17 cellular contexts compared by ENCODE assay signal in the genomic region with DNA sequence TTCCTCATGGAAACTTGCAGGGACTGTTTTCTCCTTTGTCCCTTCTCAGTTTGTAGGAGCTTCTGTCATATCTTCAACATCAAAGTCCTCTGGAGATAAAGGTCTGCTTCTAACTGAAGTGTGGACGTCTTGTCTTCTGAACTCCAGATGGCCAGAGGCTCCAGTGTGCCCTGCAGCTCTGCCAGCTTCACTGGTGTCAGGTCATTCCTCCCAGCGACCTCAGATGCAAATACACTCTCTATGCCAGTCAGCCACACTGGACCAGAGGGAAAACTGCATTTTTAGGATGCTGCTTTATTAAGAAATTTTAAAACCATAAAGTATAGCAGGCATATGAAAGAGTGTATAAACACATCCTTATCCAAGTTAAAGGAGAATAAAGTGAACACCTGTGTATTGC.
DNase-seq lines count a peak whose midpoint lies in the region; ATAC-seq and TF ChIP-seq lines count a peak whose summit lies in the region.
"Had no signal": no experiment of that assay in that cellular context is flagged by ENCODE, and none has a peak within 500 bp of the region (broad histone marks: within the 10 kb centered on the region; RNA-seq: fewer than 3 reads in every experiment).

No MANE protein-coding gene starts in this region.

- H3K27ac ChIP-seq in DOHH2 (ENCODE audit: low read depth, low read length) (no peak overlapping the region), MM.1S (ENCODE audit: low read length) (peak overlapping the region; percentile 60), Karpas-422 (ENCODE audit: low read length) (no peak overlapping the region)

- DNase-seq in NCI-H526 (lab: John Stamatoyannopoulos, UW) = peak; percentile 91 to 95
- DNase-seq in NCI-H526 treated with DMSO at 0.1 percent for 48 hours (lab: John Stamatoyannopoulos, UW) = no peak
- peak; percentile 37 for DNase-seq in MM.1S
- DNase-seq in activated T-cell treated with anti-CD3 and anti-CD28 coated beads for 4 hours = no peak
- no peak for DNase-seq in Karpas-422
- DNase-seq: 8988T; C1 segment of cervical spinal cord; Calu3; CD4-positive, alpha-beta memory T cell; COR-L47; DMS53; DMS79 treated with DMSO at 0.1 percent for 48 hours; H9 had no signal

- H3K9ac ChIP-seq in MM.1S (ENCODE audit: low read length) (peak overlapping the region; percentile 5; the same call in 1 of the 2 replicates), Karpas-422 (ENCODE audit: low read length) (no peak overlapping the region)

- H2AFZ ChIP-seq in MM.1S (ENCODE audit: low read length) (peak overlapping the region; percentile 4), Karpas-422 (ENCODE audit: low read length) (no peak overlapping the region)
- H2AFZ ChIP-seq: GM23338 had no signal

- no peaks in the 10 kb centered on the region for H3F3A ChIP-seq in DOHH2 (ENCODE audit: control insufficient read depth, insufficient read depth)
- peaks cover 12% of the 10 kb centered on the region for H3F3A ChIP-seq in MM.1S (ENCODE audit: insufficient read depth, low read length)

- H3K9me2 ChIP-seq in DOHH2 (replicated peaks; ENCODE audit: control insufficient read depth, low read length) = no peaks in the 10 kb centered on the region
- H3K9me2 ChIP-seq in MM.1S (replicated peaks; ENCODE audit: insufficient read depth, low read length) = no peaks in the 10 kb centered on the region
- no peaks in the 10 kb centered on the region for H3K9me2 ChIP-seq in Karpas-422 (replicated peaks; ENCODE audit: insufficient read depth, low read length)

- H4K20me1 ChIP-seq in DOHH2 (ENCODE audit: control insufficient read depth, insufficient read depth, low read depth, low read length) (no peaks in the 10 kb centered on the region), MM.1S (ENCODE audit: insufficient read depth, low read length) (no peaks in the 10 kb centered on the region), Karpas-422 (ENCODE audit: insufficient read depth, low read depth, low read length) (no peaks in the 10 kb centered on the region)

- H3K4me3 ChIP-seq in DOHH2 (ENCODE audit: low read length) = no peak overlapping the region
- H3K4me3 ChIP-seq in MM.1S (ENCODE audit: low read length) = 0 out of 2 replicates have a peak overlapping the region, but pooled peaks have one; percentile 0
- H3K4me3 ChIP-seq in Karpas-422 (ENCODE audit: low read length) = no peak overlapping the region
- H3K4me3 ChIP-seq: GM23338 had no signal

- ATAC-seq in esophagus mucosa = no peak
- ATAC-seq: GM23338, HCT116 had no signal

- no peaks in the 10 kb centered on the region for H3K36me3 ChIP-seq in DOHH2 (ENCODE audit: control insufficient read depth, low read length)
- H3K36me3 ChIP-seq in MM.1S (replicated peaks; ENCODE audit: insufficient read depth, low read length) = no peaks in the 10 kb centered on the region
- no peaks in the 10 kb centered on the region for H3K36me3 ChIP-seq in Karpas-422 (ENCODE audit: insufficient read depth, low read length)

- H3K79me2 ChIP-seq in DOHH2 (ENCODE audit: control insufficient read depth, low read length) = no peaks in the 10 kb centered on the region
- H3K79me2 ChIP-seq in MM.1S (ENCODE audit: low read length) = no peaks in the 10 kb centered on the region
- H3K79me2 ChIP-seq in Karpas-422 (ENCODE audit: low read length) = no peaks in the 10 kb centered on the region

- peak overlapping the region; percentile 37; the same call in 1 of the 2 replicates for H3K4me2 ChIP-seq in DOHH2 (ENCODE audit: low read length)
- peak overlapping the region; percentile 25 for H3K4me2 ChIP-seq in MM.1S (ENCODE audit: low read depth, low read length)
- no peak overlapping the region for H3K4me2 ChIP-seq in Karpas-422 (ENCODE audit: low read depth, low read length, poor library complexity, severe bottlenecking)
- H3K4me2 ChIP-seq: GM23338 had no signal

- TF ChIP-seq CTCF in DOHH2 (IDR thresholded peaks at IDR 0.05; ENCODE audit: low read depth, low read length, poor library complexity, severe bottlenecking) (no peak), MM.1S (IDR thresholded peaks at IDR 0.05; ENCODE audit: low read length) (no peak)

- H3K9me3 ChIP-seq in DOHH2 (ENCODE audit: control insufficient read depth, insufficient read depth, low read length) (no peaks in the 10 kb centered on the region), MM.1S (replicated peaks; ENCODE audit: insufficient read depth, low read length) (no peaks in the 10 kb centered on the region), Karpas-422 (ENCODE audit: low read length) (no peaks in the 10 kb centered on the region)

- H3K4me1 ChIP-seq in DOHH2 (ENCODE audit: control insufficient read depth, low read length) = peaks cover 12% of the 10 kb centered on the region
- H3K4me1 ChIP-seq in MM.1S (ENCODE audit: low read length) = peaks cover 21% of the 10 kb centered on the region
- H3K4me1 ChIP-seq in Karpas-422 (ENCODE audit: low read length) = peaks cover 18% of the 10 kb centered on the region

- H3K27me3 ChIP-seq in DOHH2 (ENCODE audit: control insufficient read depth, low read length) = 0 out of 2 replicates have a peak, but pooled peaks cover 3% of the 10 kb centered on the region
- H3K27me3 ChIP-seq in MM.1S (replicated peaks; ENCODE audit: insufficient read depth, low read length) = no peaks in the 10 kb centered on the region
- H3K27me3 ChIP-seq in Karpas-422 (ENCODE audit: low read length) = no peaks in the 10 kb centered on the region

Comparison
In these comparisons a context has a peak if more than half of its experiments do, and no peak if none do; other contexts are left out.
1. DNase-seq: peak in NCI-H526 (2 of 2) and MM.1S (single experiment); none in NCI-H526 treated with DMSO at 0.1 percent for 48 hours (single experiment), activated T-cell treated with anti-CD3 and anti-CD28 coated beads for 4 hours (single experiment) and Karpas-422 (single experiment).